8 cellular contexts compared by ENCODE assay signal in the genomic region with DNA sequence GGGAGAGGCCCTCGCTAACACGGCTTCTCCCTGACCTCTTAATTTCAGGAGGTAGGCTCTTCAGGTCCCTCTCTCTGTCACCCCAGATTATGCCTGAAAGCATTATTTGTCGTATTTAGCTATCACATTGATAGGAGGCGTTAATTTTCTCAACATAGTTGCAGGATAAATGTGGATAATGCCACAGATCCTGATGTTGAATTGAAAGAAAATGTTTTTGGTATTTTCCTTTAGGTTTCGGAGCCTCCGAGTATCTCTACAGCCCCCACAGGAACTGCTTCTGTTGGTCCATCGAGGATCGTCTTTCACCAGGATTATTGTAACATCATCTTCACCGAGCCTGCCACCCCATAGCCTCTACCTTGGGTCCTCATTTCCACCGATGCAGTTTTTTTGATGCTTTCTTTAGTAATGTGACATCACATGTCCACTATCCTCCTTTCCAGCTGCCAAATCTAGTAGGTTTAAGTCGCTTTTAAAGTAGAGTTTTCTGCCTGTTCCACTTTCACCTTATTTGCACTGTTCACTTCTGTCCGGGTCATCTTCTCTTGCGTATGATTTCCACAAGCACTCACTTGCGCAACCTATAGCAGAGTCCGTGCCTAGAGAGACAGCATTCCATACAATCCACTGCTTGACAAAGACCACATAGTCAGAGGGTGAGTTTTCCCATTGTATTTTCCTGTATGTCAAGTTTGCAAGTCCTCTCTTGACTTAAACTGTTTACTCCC. TPM values are rescaled to one million over a fixed set of nuclear protein-coding genes. Genes with fewer than 3 reads are reported as not detected.
A peak's percentile ranks its signal among the peaks of the same experiment; 100 is the strongest.
DNase-seq lines count a peak whose midpoint lies in the region; ATAC-seq, FAIRE-seq and TF ChIP-seq lines count a peak whose summit lies in the region.

No MANE protein-coding gene starts in this region.

- H3K4me3 ChIP-seq in CD4-positive, alpha-beta memory T cell (ENCODE audit: low read length in 2 of 2): peak overlapping the region; percentile 76 to 89
- H3K4me3 ChIP-seq in WI38 (ENCODE audit: low read depth, low read length): peak overlapping the region; percentile 84
- H3K4me3 ChIP-seq in fibroblast of pulmonary artery (replicated peaks; ENCODE audit: low read depth, low read length): peak overlapping the region; percentile 82

- no peak for TF ChIP-seq CTCF in WI38 (IDR thresholded peaks at IDR 0.05; ENCODE audit: low read depth, low read length)
- no peak for TF ChIP-seq CTCF in fibroblast of pulmonary artery (IDR thresholded peaks at IDR 0.05; ENCODE audit: low read length, missing control alignments)
- TF ChIP-seq CTCF in osteocyte (IDR thresholded peaks at IDR 0.05): no peak
- no peak for TF ChIP-seq CTCF in D721Med (IDR thresholded peaks at IDR 0.05; ENCODE audit: insufficient read depth, missing control alignments)

- peak in 1 of 5 donors; percentile 36 for DNase-seq in CD4-positive, alpha-beta memory T cell
- peak; percentile 59 for DNase-seq in HS-27A (ENCODE audit: low read depth)
- peak; percentile 97 for DNase-seq in fibroblast of pulmonary artery (ENCODE audit: low read depth)
- DNase-seq in osteocyte (ENCODE audit: extremely low spot score, unreplicated experiment): no peak
- DNase-seq in D721Med (ENCODE audit: insufficient read length, low spot score): no peak

- peak overlapping the region; percentile 59 to 94 (median 87) for H3K27ac Mint-ChIP-seq in CD4-positive, alpha-beta memory T cell
- H3K27ac Mint-ChIP-seq in osteocyte (ENCODE audit: unreplicated experiment): peak overlapping the region; percentile 56

- peaks cover 9 to 10% of the 10 kb centered on the region in 2 donors for H3K36me3 Mint-ChIP-seq in CD4-positive, alpha-beta memory T cell
- peaks cover 7% of the 10 kb centered on the region for H3K36me3 Mint-ChIP-seq in osteocyte (ENCODE audit: unreplicated experiment)

- peaks cover 0 to 7% of the 10 kb centered on the region in 2 donors for H3K27me3 Mint-ChIP-seq in CD4-positive, alpha-beta memory T cell
- H3K27me3 Mint-ChIP-seq in osteocyte (ENCODE audit: unreplicated experiment): peaks cover 26% of the 10 kb centered on the region

- ATAC-seq in GM21786 (IDR thresholded peaks at IDR 0.05; ENCODE audit: unreplicated experiment) (no peak), GM19467 (IDR thresholded peaks at IDR 0.05; ENCODE audit: unreplicated experiment) (no peak)

- peaks cover 15 to 31% (median 23%) of the 10 kb centered on the region in 4 donors for H3K4me1 Mint-ChIP-seq in CD4-positive, alpha-beta memory T cell
- H3K4me1 Mint-ChIP-seq in osteocyte (ENCODE audit: unreplicated experiment): peaks cover 22% of the 10 kb centered on the region

- intact Hi-C loops in CD4-positive, alpha-beta memory T cell (cut with micrococcal nuclease): loop anchor here (1.0 to 10.0 kb wide), 11 partner anchors 83 to 1892 kb away; a partner anchor contains a TSS

- POLR2A ChIA-PET in CD4-positive, alpha-beta memory T cell (lab: Charles Lee; ENCODE audit: partially characterized antibody): interaction anchor here (0.9 kb wide), 1 partner anchor 10 kb away, joined by 3 read pairs; no protein-coding TSS in a partner anchor

- no peaks in the 10 kb centered on the region for H3K27me3 ChIP-seq in CD4-positive, alpha-beta memory T cell (ENCODE audit: insufficient read depth, low read length)

- peaks cover 0 to 4% (median 3%) of the 10 kb centered on the region in 8 donors for H3K9me3 Mint-ChIP-seq in CD4-positive, alpha-beta memory T cell
- peaks cover 4% of the 10 kb centered on the region for H3K9me3 Mint-ChIP-seq in osteocyte (ENCODE audit: unreplicated experiment)

- no peaks in the 10 kb centered on the region for H3K9me3 ChIP-seq in CD4-positive, alpha-beta memory T cell (ENCODE audit: control insufficient read depth in 1 of 2, low read length in 2 of 2)

- peak overlapping the region; percentile 70 to 93 (median 91) for H3K4me3 Mint-ChIP-seq in CD4-positive, alpha-beta memory T cell
- peak overlapping the region; percentile 84 for H3K4me3 Mint-ChIP-seq in osteocyte (ENCODE audit: unreplicated experiment)

- no peak for FAIRE-seq in D721Med (lab: Jason Lieb, UNC)

- H3K4me1 ChIP-seq in CD4-positive, alpha-beta memory T cell (ENCODE audit: insufficient read depth, low read length): peaks cover 22% of the 10 kb centered on the region

- CTCF ChIA-PET in CD4-positive, alpha-beta memory T cell (lab: Charles Lee; ENCODE audit: partially characterized antibody): no interaction called here

- H3K27ac ChIP-seq in CD4-positive, alpha-beta memory T cell (ENCODE audit: low read depth, low read length): peak overlapping the region; percentile 58

- no peaks in the 10 kb centered on the region for H3K36me3 ChIP-seq in CD4-positive, alpha-beta memory T cell (ENCODE audit: insufficient read depth, low read length)

RNA-seq across cellular contexts. Expression of a gene that starts 0.7 kb away (rescaled TPM):
- 1 to 10 TPM; 6.7 to 7.1 TPM for total RNA-seq in CD4-positive, alpha-beta memory T cell
- polyA plus RNA-seq in CD4-positive, alpha-beta memory T cell: 1 to 10 TPM; 2.1 to 3.6 TPM
- 5.9 and 6.2 TPM in 2 replicates for total RNA-seq in osteocyte

RNA-seq across cellular contexts. Expression of a gene that starts 55.0 kb away (rescaled TPM):
- total RNA-seq in CD4-positive, alpha-beta memory T cell: 10 to 100 TPM in 1 of 2 experiments, 1 to 10 TPM in 1; 9.6 to 12.2 TPM
- polyA plus RNA-seq in CD4-positive, alpha-beta memory T cell: 10 to 100 TPM; 13.8 to 19.7 TPM
- 18.5 and 20.3 TPM in 2 replicates for total RNA-seq in osteocyte

Comparison
In these comparisons a context has a peak if more than half of its experiments do, and no peak if none do; other contexts are left out.
1. DNase-seq: peak in HS-27A (single experiment) and fibroblast of pulmonary artery (single experiment); none in osteocyte (single experiment) and D721Med (single experiment).
2. Peak in every context shown above with its lines, with median percentiles within 50 percentile points of each other: H3K4me3 ChIP-seq.